21 cellular contexts compared by ENCODE assay signal in genomic region chr15:76669521-76669920, GRCh38.
DNase-seq lines count a peak whose midpoint lies in the region; ATAC-seq, FAIRE-seq and TF ChIP-seq lines count a peak whose summit lies in the region.
"Had no signal": no experiment of that assay in that cellular context is flagged by ENCODE, and none has a peak within 500 bp of the region (broad histone marks: within the 10 kb centered on the region; RNA-seq: fewer than 3 reads in every experiment).

No MANE protein-coding gene starts in this region.

- no peak for TF ChIP-seq POLR2A in A549 (IDR thresholded peaks at IDR 0.05; ENCODE audit: low read length)
- no peak for TF ChIP-seq POLR2A in GM12891 (IDR thresholded peaks at IDR 0.05; ENCODE audit: low read depth, low read length)
- TF ChIP-seq POLR2A in HepG2 (IDR thresholded peaks at IDR 0.05; ENCODE audit: insufficient read depth in 1 of 2, low read depth in 2 of 2, low read length in 2 of 2), result no peak

- no TSS peak for BruUV-seq in HepG2 (replicated peaks; lab: Mats Ljungman, UMichigan)

- H3K36me3 ChIP-seq in HepG2 (replicated peaks in 1 of 2; ENCODE audit: control insufficient read depth in 1 of 2, insufficient read depth in 2 of 2, low read length in 2 of 2), result no peaks in the 10 kb centered on the region
- H3K36me3 ChIP-seq: BE2C, BLaER1 had no signal

- H4K20me1 ChIP-seq in HepG2 (ENCODE audit: insufficient read depth, low read length), result no peaks in the 10 kb centered on the region
- H4K20me1 ChIP-seq: BLaER1 had no signal

- H3K27ac ChIP-seq in A549, result no peak overlapping the region
- H3K27ac ChIP-seq in HepG2 (ENCODE audit: extremely low read length, insufficient read depth, low read length), result no peak overlapping the region
- H3K27ac ChIP-seq: 22Rv1, BLaER1 had no signal

- TF ChIP-seq RAD21 in A549 (conservative IDR thresholded peaks at IDR 0.05 in 1 of 2, IDR thresholded peaks at IDR 0.05 in 1 of 2), result no peak
- no peak for TF ChIP-seq RAD21 in HepG2 (CRISPR knock-in tag; IDR thresholded peaks at IDR 0.05)

- H3K4me1 ChIP-seq in A549 (no peaks in the 10 kb centered on the region), HepG2 (ENCODE audit: insufficient read depth, low read length) (no peaks in the 10 kb centered on the region)
- H3K4me1 ChIP-seq: BE2C, BLaER1 had no signal

- H3K4me2 ChIP-seq in A549 (no peak overlapping the region), HepG2 (ENCODE audit: low read depth, low read length) (no peak overlapping the region)
- H3K4me2 ChIP-seq: BLaER1 had no signal

- 79% methylated on average over 3 of the region's 3 CpGs for WGBS in A549 (ENCODE audit: missing lambda C conversion rate)
- 93% methylated on average over 3 of the region's 3 CpGs for WGBS in HepG2 (ENCODE audit: low lambda C conversion rate)

- CTCF ChIA-PET in A549 (lab: Yijun Ruan, JAX) (interaction anchor here (0.6 kb wide), 1 partner anchor 549 kb away, joined by 3 read pairs; no protein-coding TSS in a partner anchor), HepG2 (lab: Yijun Ruan, JAX; ENCODE audit: low intra/inter-chr PET ratio, low total read pairs) (no interaction called here)

- in situ Hi-C loops in HepG2 (cut with HindIII; ENCODE audit: extremely low pct_ligation_motif_present, low pct_unique_long_range_greater_than_20kb), result no loop called here

- no peaks in the 10 kb centered on the region for H3K79me2 ChIP-seq in HepG2 (ENCODE audit: insufficient read depth, low read length)

- TF ChIP-seq CTCF in A549 (IDR thresholded peaks at IDR 0.05) (no peak), HepG2 (CRISPR knock-in tag; IDR thresholded peaks at IDR 0.05) (no peak)

- TF ChIP-seq EP300 in A549 (IDR thresholded peaks at IDR 0.05), result no peak
- TF ChIP-seq EP300 in HepG2 (IDR thresholded peaks at IDR 0.05; ENCODE audit: low read depth in 2 of 2, low read length in 2 of 2), result no peak
- no peak for TF ChIP-seq EP300 in HepG2 (CRISPR knock-in tag; IDR thresholded peaks at IDR 0.05; ENCODE audit: borderline replicate concordance)

- ATAC-seq in A549 (no peak), left colon (peak; percentile 89), GM21390 (IDR thresholded peaks at IDR 0.05; ENCODE audit: unreplicated experiment) (no peak), HepG2 (no peak), left cardiac atrium (no peak)

- H3K9ac ChIP-seq in HepG2 (ENCODE audit: insufficient read depth, low read depth, low read length), result no peak overlapping the region
- H3K9ac ChIP-seq: BLaER1 had no signal

- H3K27me3 ChIP-seq in HepG2 (ENCODE audit: control insufficient read depth in 1 of 2, insufficient read depth in 2 of 2, low read length in 2 of 2), result no peaks in the 10 kb centered on the region; a peak in 1 of 5 replicates
- H3K27me3 ChIP-seq: BE2C, BLaER1 had no signal

- FAIRE-seq in A549 (lab: Jason Lieb, UNC) (peak; percentile 70), GM12891 (lab: Jason Lieb, UNC) (peak; percentile 72), HepG2 (lab: Jason Lieb, UNC) (no peak)
- FAIRE-seq: GM12892, GM18507 had no signal

- no peak overlapping the region for H2AFZ ChIP-seq in HepG2 (ENCODE audit: low read length)

- DNase-seq in A549 (ENCODE audit: low read depth in 1 of 2, low spot score in 1 of 2) (no peak), GM12891 (ENCODE audit: insufficient read length, low spot score) (no peak), NCI-H526 treated with DMSO at 0.1 percent for 48 hours (lab: John Stamatoyannopoulos, UW) (peak; percentile 1), left colon (no peak), HepG2 (ENCODE audit: low spot score) (no peak), left cardiac atrium (no peak), NCI-H748 treated with DMSO at 0.1 percent for 48 hours (lab: John Stamatoyannopoulos, UW) (no peak)
- DNase-seq: ACHN; BE2C; C1 segment of cervical spinal cord; CD4-positive, alpha-beta memory T cell; CD4-positive, CD25-positive, alpha-beta regulatory T cell; CD8-positive, alpha-beta memory T cell; COR-L47; DMS79 treated with DMSO at 0.1 percent for 48 hours; GF-D8 had no signal

- H3K9me3 ChIP-seq in A549 (no peaks in the 10 kb centered on the region), HepG2 (ENCODE audit: low read length) (no peaks in the 10 kb centered on the region)
- H3K9me3 ChIP-seq: BE2C, BLaER1 had no signal

- H3K4me3 ChIP-seq in A549 (no peak overlapping the region), HepG2 (replicated peaks in 1 of 3; ENCODE audit: insufficient read depth in 1 of 3, low read depth in 2 of 3, low read length in 3 of 3) (no peak overlapping the region)
- H3K4me3 ChIP-seq: BLaER1 had no signal

- intact Hi-C loops in left colon (cut with DNase I, micrococcal nuclease) (loop anchor here in 1 of 2 donors (10.0 kb wide), 1 partner anchor 55 kb away; no protein-coding TSS in a partner anchor), HepG2 (cut with micrococcal nuclease; ENCODE audit: unreplicated experiment) (no loop called here), left cardiac atrium (cut with DNase I) (loop anchor here in 1 of 2 donors (10.0 kb wide), 1 partner anchor 195 kb away; no protein-coding TSS in a partner anchor)

- POLR2A ChIA-PET in A549 (lab: Yijun Ruan, JAX) (no interaction called here), HepG2 (lab: Yijun Ruan, JAX) (no interaction called here)

TF ChIP-seq in A549, 52 proteins besides CTCF, POLR2A, EP300 and RAD21 (continues in another document):
- no peak for TF ChIP-seq CHD2 (IDR thresholded peaks at IDR 0.05; ENCODE audit: low read length, partially characterized antibody)
- TF ChIP-seq MAZ (IDR thresholded peaks at IDR 0.05; ENCODE audit: borderline replicate concordance, low read depth, low read length), result no peak
- no peak for TF ChIP-seq ZFP36 (IDR thresholded peaks at IDR 0.05; ENCODE audit: borderline replicate concordance, partially characterized antibody)
- TF ChIP-seq ZNF302 (CRISPR knock-in tag; IDR thresholded peaks at IDR 0.05), result no peak
- TF ChIP-seq JUNB (IDR thresholded peaks at IDR 0.05), result no peak
- TF ChIP-seq MYC (IDR thresholded peaks at IDR 0.05; ENCODE audit: borderline replicate concordance, low read length), result no peak
- no peak for TF ChIP-seq KDM5A (IDR thresholded peaks at IDR 0.05)
- TF ChIP-seq FOSB (CRISPR knock-in tag; IDR thresholded peaks at IDR 0.05), result no peak
- TF ChIP-seq, protein P1, sequence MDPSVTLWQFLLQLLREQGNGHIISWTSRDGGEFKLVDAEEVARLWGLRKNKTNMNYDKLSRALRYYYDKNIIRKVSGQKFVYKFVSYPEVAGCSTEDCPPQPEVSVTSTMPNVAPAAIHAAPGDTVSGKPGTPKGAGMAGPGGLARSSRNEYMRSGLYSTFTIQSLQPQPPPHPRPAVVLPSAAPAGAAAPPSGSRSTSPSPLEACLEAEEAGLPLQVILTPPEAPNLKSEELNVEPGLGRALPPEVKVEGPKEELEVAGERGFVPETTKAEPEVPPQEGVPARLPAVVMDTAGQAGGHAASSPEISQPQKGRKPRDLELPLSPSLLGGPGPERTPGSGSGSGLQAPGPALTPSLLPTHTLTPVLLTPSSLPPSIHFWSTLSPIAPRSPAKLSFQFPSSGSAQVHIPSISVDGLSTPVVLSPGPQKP (IDR thresholded peaks at IDR 0.05; ENCODE audit: low read depth, low read length), result no peak
- no peak for TF ChIP-seq CHD4 (IDR thresholded peaks at IDR 0.05; ENCODE audit: borderline replicate concordance)

TF ChIP-seq in GM12891, 5 proteins besides CTCF, POLR2A, EP300 and RAD21:
- TF ChIP-seq SPI1 (IDR thresholded peaks at IDR 0.05; ENCODE audit: low read depth, low read length) (no peak), POU2F2 (IDR thresholded peaks at IDR 0.05; ENCODE audit: low read depth, low read length) (no peak), TAF1 (IDR thresholded peaks at IDR 0.05; ENCODE audit: low read depth, low read length) (no peak), POLR2AphosphoS5 (IDR thresholded peaks at IDR 0.05; ENCODE audit: low read depth, low read length) (no peak), PAX5 (IDR thresholded peaks at IDR 0.05; ENCODE audit: insufficient read depth, low read length, severe bottlenecking) (no peak)
TF ChIP-seq in GM12891: peak in this region for 0.

TF ChIP-seq in HepG2, 621 proteins besides CTCF, POLR2A, EP300 and RAD21:
- TF ChIP-seq HCFC1 (IDR thresholded peaks at IDR 0.05; ENCODE audit: low read depth, low read length), result no peak
- TF ChIP-seq ZNF547 (CRISPR knock-in tag; IDR thresholded peaks at IDR 0.05), result no peak
- TF ChIP-seq FUBP1 (CRISPR knock-in tag; IDR thresholded peaks at IDR 0.05; ENCODE audit: borderline replicate concordance), result no peak
